In genomic region chr7:26091933-26092332, GRCh38 we compare ENCODE assay signal across 10 cellular contexts.
DNase-seq lines count a peak whose midpoint lies in the region; ATAC-seq and TF ChIP-seq lines count a peak whose summit lies in the region.
"Had no signal": no experiment of that assay in that cellular context is flagged by ENCODE, and none has a peak within 500 bp of the region (broad histone marks: within the 10 kb centered on the region; RNA-seq: fewer than 3 reads in every experiment).

No MANE protein-coding gene starts in this region.

- H3K4me1 Mint-ChIP-seq in WTC11: peaks cover 21% of the 10 kb centered on the region

- intact Hi-C loops in left cardiac atrium (cut with DNase I): loop anchor here in 1 of 2 donors (2.0 to 10.0 kb wide), 3 partner anchors 113 to 271 kb away; partner anchors contain the start of genes CBX3 and HNRNPA2B1

- H3K9me3 Mint-ChIP-seq in WTC11: no peaks in the 10 kb centered on the region
- H3K9me3 Mint-ChIP-seq: natural killer cell treated with Interleukin-12 subunit alpha and Interleukin-12 subunit beta and Interleukin-15 and Interleukin-18, amount 100 ng/mL, for 72 hours had no signal

- no peak overlapping the region for H3K27ac Mint-ChIP-seq in WTC11

- DNase-seq in NCI-H1694 (lab: John Stamatoyannopoulos, UW) (peak; percentile 8), NCI-H1694 treated with DMSO at 0.1 percent for 48 hours (lab: John Stamatoyannopoulos, UW) (no peak), HEK293T (ENCODE audit: extremely low spot score) (peak; percentile 42), WTC11 (ENCODE audit: low spot score) (no peak), left kidney (ENCODE audit: low read depth, low spot score) (peak; percentile 25), activated gamma-delta T cell treated with Interleukin-2 at 50 U/mL for 16 hours (no peak), HuH-7 (ENCODE audit: low spot score) (no peak), left cardiac atrium (no peak)
- DNase-seq: Karpas-422 had no signal

- H3K27me3 Mint-ChIP-seq in WTC11 (ENCODE audit: low read depth): no peaks in the 10 kb centered on the region
- H3K27me3 Mint-ChIP-seq: natural killer cell treated with Interleukin-12 subunit alpha and Interleukin-12 subunit beta and Interleukin-15 and Interleukin-18, amount 100 ng/mL, for 72 hours had no signal

- no peak for TF ChIP-seq CTCF in WTC11 (IDR thresholded peaks at IDR 0.05)

- H3K4me3 Mint-ChIP-seq in WTC11: no peak overlapping the region
- H3K4me3 Mint-ChIP-seq: natural killer cell treated with Interleukin-12 subunit alpha and Interleukin-12 subunit beta and Interleukin-15 and Interleukin-18, amount 100 ng/mL, for 72 hours had no signal

- H3K36me3 Mint-ChIP-seq in WTC11: no peaks in the 10 kb centered on the region
- H3K36me3 Mint-ChIP-seq: natural killer cell treated with Interleukin-12 subunit alpha and Interleukin-12 subunit beta and Interleukin-15 and Interleukin-18, amount 100 ng/mL, for 72 hours had no signal

- POLR2A ChIA-PET in HEK293T (lab: Yijun Ruan, JAX): interaction anchor here (0.9 to 1.4 kb wide), 4 partner anchors 91 to 108 kb away, joined by 3 to 5 read pairs (median 4); partner anchors contain the start of gene HNRNPA2B1
- POLR2A ChIA-PET in WTC11 (lab: Charles Lee): no interaction called here

- ATAC-seq in WTC11 (peak; percentile 75), left cardiac atrium (no peak)
- ATAC-seq: natural killer cell treated with Interleukin-12 subunit alpha and Interleukin-12 subunit beta and Interleukin-15 and Interleukin-18, amount 100 ng/mL, for 72 hours had no signal

- CTCF ChIA-PET in HEK293T (lab: Yijun Ruan, JAX): interaction anchor here (0.7 to 1.9 kb wide), 3 partner anchors 9 to 273 kb away, joined by 3 to 13 read pairs (median 9); no protein-coding TSS in a partner anchor
- CTCF ChIA-PET in WTC11 (lab: Charles Lee): interaction anchor here (1.0 to 6.1 kb wide), 6 partner anchors 9 to 199 kb away, joined by 3 to 52 read pairs (median 7); partner anchors contain the start of gene NFE2L3

TF ChIP-seq in HEK293T, 16 proteins besides CTCF, POLR2A, EP300 and RAD21:
- TF ChIP-seq L3MBTL2 (conservative IDR thresholded peaks at IDR 0.05) (no peak), TARDBP (IDR thresholded peaks at IDR 0.05) (no peak), ZNF384 (IDR thresholded peaks at IDR 0.05) (no peak), BHLHE40 (IDR thresholded peaks at IDR 0.05; ENCODE audit: borderline replicate concordance) (no peak), HDGF (IDR thresholded peaks at IDR 0.05; ENCODE audit: borderline replicate concordance) (no peak), SP1 (IDR thresholded peaks at IDR 0.05) (no peak), FOXM1 (IDR thresholded peaks at IDR 0.05; ENCODE audit: borderline replicate concordance) (no peak), ARNT (IDR thresholded peaks at IDR 0.05) (no peak), FOXA1 (IDR thresholded peaks at IDR 0.05) (no peak), NFRKB (IDR thresholded peaks at IDR 0.05) (no peak), ELF4 (IDR thresholded peaks at IDR 0.05) (no peak), SUZ12 (IDR thresholded peaks at IDR 0.05) (no peak), LEF1 (IDR thresholded peaks at IDR 0.05; ENCODE audit: borderline replicate concordance) (no peak), CTBP1 (IDR thresholded peaks at IDR 0.05; ENCODE audit: borderline replicate concordance) (no peak), FOXK2 (IDR thresholded peaks at IDR 0.05) (no peak)
- TF ChIP-seq, protein P1, sequence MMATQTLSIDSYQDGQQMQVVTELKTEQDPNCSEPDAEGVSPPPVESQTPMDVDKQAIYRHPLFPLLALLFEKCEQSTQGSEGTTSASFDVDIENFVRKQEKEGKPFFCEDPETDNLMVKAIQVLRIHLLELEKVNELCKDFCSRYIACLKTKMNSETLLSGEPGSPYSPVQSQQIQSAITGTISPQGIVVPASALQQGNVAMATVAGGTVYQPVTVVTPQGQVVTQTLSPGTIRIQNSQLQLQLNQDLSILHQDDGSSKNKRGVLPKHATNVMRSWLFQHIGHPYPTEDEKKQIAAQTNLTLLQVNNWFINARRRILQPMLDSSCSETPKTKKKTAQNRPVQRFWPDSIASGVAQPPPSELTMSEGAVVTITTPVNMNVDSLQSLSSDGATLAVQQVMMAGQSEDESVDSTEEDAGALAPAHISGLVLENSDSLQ (IDR thresholded peaks at IDR 0.05): no peak

TF ChIP-seq in WTC11, 78 proteins besides CTCF, POLR2A, EP300 and RAD21 (continues in another document):
- TF ChIP-seq NFATC4 (CRISPR knock-in tag; IDR thresholded peaks at IDR 0.05): no peak
- no peak for TF ChIP-seq MLX (CRISPR knock-in tag; IDR thresholded peaks at IDR 0.05)
- no peak for TF ChIP-seq ZNF532 (CRISPR knock-in tag; IDR thresholded peaks at IDR 0.05; ENCODE audit: borderline replicate concordance)
- TF ChIP-seq IRF2 (CRISPR knock-in tag; IDR thresholded peaks at IDR 0.05; ENCODE audit: borderline replicate concordance, low read depth): no peak
- no peak for TF ChIP-seq ZBTB43 (CRISPR knock-in tag; IDR thresholded peaks at IDR 0.05)
- TF ChIP-seq ETV6 (CRISPR knock-in tag; IDR thresholded peaks at IDR 0.05): no peak
- TF ChIP-seq FOXP1 (CRISPR knock-in tag; IDR thresholded peaks at IDR 0.05; ENCODE audit: borderline replicate concordance): no peak
- TF ChIP-seq USF2 (CRISPR knock-in tag; IDR thresholded peaks at IDR 0.05): no peak
- no peak for TF ChIP-seq ZNF219 (CRISPR knock-in tag; IDR thresholded peaks at IDR 0.05; ENCODE audit: borderline replicate concordance)
- TF ChIP-seq, protein P2, sequence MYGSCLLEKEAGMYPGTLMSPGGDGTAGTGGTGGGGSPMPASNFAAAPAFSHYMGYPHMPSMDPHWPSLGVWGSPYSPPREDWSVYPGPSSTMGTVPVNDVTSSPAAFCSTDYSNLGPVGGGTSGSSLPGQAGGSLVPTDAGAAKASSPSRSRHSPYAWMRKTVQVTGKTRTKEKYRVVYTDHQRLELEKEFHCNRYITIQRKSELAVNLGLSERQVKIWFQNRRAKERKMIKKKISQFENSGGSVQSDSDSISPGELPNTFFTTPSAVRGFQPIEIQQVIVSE (CRISPR knock-in tag; IDR thresholded peaks at IDR 0.05; ENCODE audit: borderline replicate concordance): no peak

Comparison
In these comparisons a context has a peak if more than half of its experiments do, and no peak if none do; other contexts are left out.
1. DNase-seq: peak in NCI-H1694 (single experiment), HEK293T (single experiment) and left kidney (single experiment); none in NCI-H1694 treated with DMSO at 0.1 percent for 48 hours (single experiment), WTC11 (single experiment), activated gamma-delta T cell treated with Interleukin-2 at 50 U/mL for 16 hours (single experiment), HuH-7 (single experiment) and left cardiac atrium (single experiment).